ENCODE assay signal across 15 cellular contexts in genomic region chr22:40308999-40309578, GRCh38. TPM values are rescaled to one million over a fixed set of nuclear protein-coding genes. Genes with fewer than 3 reads are reported as not detected.
A peak's percentile ranks its signal among the peaks of the same experiment; 100 is the strongest.
DNase-seq lines count a peak whose midpoint lies in the region; ATAC-seq, FAIRE-seq and TF ChIP-seq lines count a peak whose summit lies in the region.
"Had no signal": no experiment of that assay in that cellular context is flagged by ENCODE, and none has a peak within 500 bp of the region (broad histone marks: within the 10 kb centered on the region; RNA-seq: fewer than 3 reads in every experiment).

No MANE protein-coding gene starts in this region.

- no peak for TF ChIP-seq EP300 in SK-N-SH (IDR thresholded peaks at IDR 0.05; ENCODE audit: borderline replicate concordance in 1 of 2, low read depth in 1 of 2, low read length in 1 of 2)

- H3K79me2 ChIP-seq in SK-N-SH (ENCODE audit: insufficient read depth), result no peaks in the 10 kb centered on the region

- no peak overlapping the region for H2AFZ ChIP-seq in SK-N-SH (ENCODE audit: low read depth)

- no peak overlapping the region for H3K27ac ChIP-seq in CD4-positive, alpha-beta memory T cell (ENCODE audit: low read depth, low read length)
- H3K27ac ChIP-seq in SK-N-SH (ENCODE audit: low read depth in 2 of 2, low read length in 1 of 2) (peak overlapping the region in 1 of 2 experiments; percentile 88; a peak in 2 of 4 replicates), endodermal cell (ENCODE audit: low read depth, low read length) (no peak overlapping the region), tibial artery (no peak overlapping the region)
- H3K27ac ChIP-seq: BLaER1 had no signal

- no peaks in the 10 kb centered on the region for H3K27me3 Mint-ChIP-seq in CD4-positive, alpha-beta memory T cell
- H3K27me3 Mint-ChIP-seq in endodermal cell (ENCODE audit: insufficient read depth), result no peaks in the 10 kb centered on the region

- H4K20me1 ChIP-seq in SK-N-SH (ENCODE audit: insufficient read depth), result 0 out of 2 replicates have a peak, but pooled peaks cover 4% of the 10 kb centered on the region
- H4K20me1 ChIP-seq: BLaER1 had no signal

- H3K4me1 Mint-ChIP-seq in CD4-positive, alpha-beta memory T cell, result peaks cover 23 to 40% (median 32%) of the 10 kb centered on the region in 4 donors
- H3K4me1 Mint-ChIP-seq in endodermal cell, result no peaks in the 10 kb centered on the region
- peaks cover 17% of the 10 kb centered on the region for H3K4me1 Mint-ChIP-seq in stimulated activated effector memory CD8-positive, alpha-beta T cell treated with anti-CD3 and anti-CD28 coated beads, Interleukin-12 subunit alpha, Interleukin-12 subunit beta, amount 100 ng/mL, for 72 hours

- H3K9ac ChIP-seq in SK-N-SH, result peak overlapping the region; percentile 14; the same call in 1 of the 2 replicates
- no peak overlapping the region for H3K9ac ChIP-seq in endodermal cell (ENCODE audit: extremely low read depth, low read length, poor library complexity, severe bottlenecking)
- H3K9ac ChIP-seq: BLaER1 had no signal

- H3K9me3 ChIP-seq in CD4-positive, alpha-beta memory T cell (ENCODE audit: control insufficient read depth in 1 of 2, low read length in 2 of 2), result no peaks in the 10 kb centered on the region
- H3K9me3 ChIP-seq in SK-N-SH (no peaks in the 10 kb centered on the region), endodermal cell (ENCODE audit: control insufficient read depth, low read length) (no peaks in the 10 kb centered on the region), tibial artery (no peaks in the 10 kb centered on the region)
- H3K9me3 ChIP-seq: BLaER1 had no signal

- DNase-seq in CD4-positive, alpha-beta memory T cell, result no peak
- DNase-seq in SK-N-SH (no peak), endodermal cell (no peak), NCI-H146 treated with DMSO at 0.1 percent for 48 hours (lab: John Stamatoyannopoulos, UW; ENCODE audit: unreplicated experiment) (no peak), GM12891 (ENCODE audit: insufficient read length, low spot score) (no peak), tibial artery (no peak)
- DNase-seq in stimulated activated effector memory CD8-positive, alpha-beta T cell treated with anti-CD3 and anti-CD28 coated beads, Interleukin-12 subunit alpha, Interleukin-12 subunit beta, amount 100 ng/mL, for 72 hours (ENCODE audit: low spot score in 2 of 2), result no peak
- DNase-seq: activated T-cell treated with anti-CD3 and anti-CD28 coated beads for 4 hours, amygdala, DMS79, natural killer cell, NCI-H146, posterior cingulate gyrus had no signal

- TF ChIP-seq RAD21 in SK-N-SH (IDR thresholded peaks at IDR 0.05; ENCODE audit: low read length), result no peak

- POLR2A ChIA-PET in CD4-positive, alpha-beta memory T cell (lab: Charles Lee; ENCODE audit: partially characterized antibody), result interaction anchor here (1.0 to 2.2 kb wide), 5 partner anchors 27 to 265 kb away, joined by 4 to 13 read pairs (median 6); partner anchors contain the start of gene ADSL
- POLR2A ChIA-PET in SK-N-SH (lab: Yijun Ruan, JAX), result no interaction called here

- no peak for ATAC-seq in stimulated activated effector memory CD8-positive, alpha-beta T cell treated with anti-CD3 and anti-CD28 coated beads, Interleukin-12 subunit alpha, Interleukin-12 subunit beta, amount 100 ng/mL, for 72 hours
- ATAC-seq: natural killer cell had no signal

- peak overlapping the region in 3 of 8 donors; percentile 43 to 53 (median 46) for H3K4me3 Mint-ChIP-seq in CD4-positive, alpha-beta memory T cell
- H3K4me3 Mint-ChIP-seq in endodermal cell, result no peak overlapping the region
- H3K4me3 Mint-ChIP-seq in stimulated activated effector memory CD8-positive, alpha-beta T cell treated with anti-CD3 and anti-CD28 coated beads, Interleukin-12 subunit alpha, Interleukin-12 subunit beta, amount 100 ng/mL, for 72 hours, result no peak overlapping the region
- H3K4me3 Mint-ChIP-seq: natural killer cell had no signal

- peak overlapping the region; percentile 1 to 92 (median 76) for H3K27ac Mint-ChIP-seq in CD4-positive, alpha-beta memory T cell
- peak overlapping the region; percentile 53 for H3K27ac Mint-ChIP-seq in endodermal cell
- peak overlapping the region; percentile 67 for H3K27ac Mint-ChIP-seq in stimulated activated effector memory CD8-positive, alpha-beta T cell treated with anti-CD3 and anti-CD28 coated beads, Interleukin-12 subunit alpha, Interleukin-12 subunit beta, amount 100 ng/mL, for 72 hours

- no peaks in the 10 kb centered on the region for H3K9me2 ChIP-seq in SK-N-SH

- no peaks in the 10 kb centered on the region for H3K27me3 ChIP-seq in CD4-positive, alpha-beta memory T cell (ENCODE audit: insufficient read depth, low read length)
- H3K27me3 ChIP-seq in SK-N-SH (ENCODE audit: insufficient read depth) (no peaks in the 10 kb centered on the region), endodermal cell (ENCODE audit: control insufficient read depth, insufficient read depth, low read length, poor library complexity, severe bottlenecking) (no peaks in the 10 kb centered on the region), tibial artery (no peaks in the 10 kb centered on the region)
- H3K27me3 ChIP-seq: BLaER1 had no signal

- peaks cover 0 to 2% (median 0%) of the 10 kb centered on the region in 8 donors for H3K9me3 Mint-ChIP-seq in CD4-positive, alpha-beta memory T cell
- no peaks in the 10 kb centered on the region for H3K9me3 Mint-ChIP-seq in endodermal cell
- no peaks in the 10 kb centered on the region for H3K9me3 Mint-ChIP-seq in stimulated activated effector memory CD8-positive, alpha-beta T cell treated with anti-CD3 and anti-CD28 coated beads, Interleukin-12 subunit alpha, Interleukin-12 subunit beta, amount 100 ng/mL, for 72 hours
- H3K9me3 Mint-ChIP-seq: natural killer cell had no signal

- peaks cover 67 to 84% of the 10 kb centered on the region in 2 donors for H3K36me3 Mint-ChIP-seq in CD4-positive, alpha-beta memory T cell
- H3K36me3 Mint-ChIP-seq in endodermal cell (ENCODE audit: low read depth), result peaks cover 72% of the 10 kb centered on the region
- peaks cover 78% of the 10 kb centered on the region for H3K36me3 Mint-ChIP-seq in stimulated activated effector memory CD8-positive, alpha-beta T cell treated with anti-CD3 and anti-CD28 coated beads, Interleukin-12 subunit alpha, Interleukin-12 subunit beta, amount 100 ng/mL, for 72 hours

- intact Hi-C loops in CD4-positive, alpha-beta memory T cell (cut with micrococcal nuclease), result no loop called here
- intact Hi-C loops in tibial artery (cut with DNase I; ENCODE audit: low total_unique reads), result no loop called here

- TF ChIP-seq POLR2A in GM12891 (IDR thresholded peaks at IDR 0.05; ENCODE audit: low read depth, low read length), result no peak

- no peak overlapping the region for H3K4me3 ChIP-seq in CD4-positive, alpha-beta memory T cell (ENCODE audit: low read length in 2 of 2)
- no peak overlapping the region for H3K4me3 ChIP-seq in SK-N-SH (ENCODE audit: low read depth in 2 of 2, low read length in 1 of 2)
- H3K4me3 ChIP-seq in endodermal cell (ENCODE audit: low read length), result no peak overlapping the region
- no peak overlapping the region for H3K4me3 ChIP-seq in tibial artery
- H3K4me3 ChIP-seq: BLaER1 had no signal

- peak overlapping the region; percentile 80; the same call in 1 of the 2 replicates for H3K4me2 ChIP-seq in SK-N-SH
- H3K4me2 ChIP-seq: BLaER1 had no signal

- peaks cover 65% of the 10 kb centered on the region for H3K36me3 ChIP-seq in CD4-positive, alpha-beta memory T cell (ENCODE audit: insufficient read depth, low read length)
- peaks cover 15 to 19% of the 10 kb centered on the region in 2 experiments for H3K36me3 ChIP-seq in SK-N-SH (replicated peaks in 1 of 2; ENCODE audit: control insufficient read depth in 1 of 2, insufficient read depth in 2 of 2, low read length in 1 of 2)
- peaks cover 89% of the 10 kb centered on the region for H3K36me3 ChIP-seq in endodermal cell (ENCODE audit: control insufficient read depth, insufficient read depth, low read length)
- H3K36me3 ChIP-seq in tibial artery, result peaks cover 37 to 71% (median 58%) of the 10 kb centered on the region in 3 donors

- no peak for FAIRE-seq in GM12891 (lab: Jason Lieb, UNC)
- FAIRE-seq: HTR-8/SVneo had no signal

- H3K4me1 ChIP-seq in CD4-positive, alpha-beta memory T cell (ENCODE audit: insufficient read depth, low read length), result peaks cover 14% of the 10 kb centered on the region
- H3K4me1 ChIP-seq in SK-N-SH (ENCODE audit: control insufficient read depth in 1 of 2, insufficient read depth in 2 of 2, low read depth in 1 of 2, low read length in 1 of 2) (peaks cover 0 to 6% of the 10 kb centered on the region in 2 experiments; a peak in 2 of 4 replicates), endodermal cell (ENCODE audit: control insufficient read depth, insufficient read depth, low read length) (no peaks in the 10 kb centered on the region), tibial artery (peaks cover 0 to 17% (median 11%) of the 10 kb centered on the region in 4 donors)

- CTCF ChIA-PET in CD4-positive, alpha-beta memory T cell (lab: Charles Lee; ENCODE audit: partially characterized antibody), result interaction anchor here (1.5 to 2.7 kb wide), 2 partner anchors 8 to 38 kb away, joined by 5 to 13 read pairs; no protein-coding TSS in a partner anchor
- CTCF ChIA-PET in SK-N-SH (lab: Yijun Ruan, JAX), result no interaction called here

- H3F3A ChIP-seq in SK-N-SH (replicated peaks; ENCODE audit: insufficient read depth), result peaks cover 21% of the 10 kb centered on the region

- 76% methylated on average over 6 of the region's 6 CpGs for WGBS in SK-N-SH (ENCODE audit: low lambda C conversion rate)
- 93 to 96% methylated on average over 3 to 5 of the region's 6 CpGs for WGBS in endodermal cell (ENCODE audit: insufficient coverage in 1 of 2, insufficient read length in 1 of 2), 2 experiments

- TF ChIP-seq CTCF in SK-N-SH (IDR thresholded peaks at IDR 0.05), result no peak
- no peak for TF ChIP-seq CTCF in endodermal cell (conservative IDR thresholded peaks at IDR 0.05)
- TF ChIP-seq CTCF in tibial artery (IDR thresholded peaks at IDR 0.05), result no peak

TF ChIP-seq in SK-N-SH, 30 proteins besides CTCF, POLR2A, EP300 and RAD21 (continues in another document):
- no peak for TF ChIP-seq FOXM1 (IDR thresholded peaks at IDR 0.05; ENCODE audit: low read depth)
- no peak for TF ChIP-seq CHD2 (IDR thresholded peaks at IDR 0.05; ENCODE audit: low read length, partially characterized antibody)
- no peak for TF ChIP-seq RCOR1 (IDR thresholded peaks at IDR 0.05; ENCODE audit: low read length)

TF ChIP-seq in GM12891, 5 proteins besides CTCF, POLR2A, EP300 and RAD21:
- TF ChIP-seq SPI1 (IDR thresholded peaks at IDR 0.05; ENCODE audit: low read depth, low read length) (no peak), PAX5 (IDR thresholded peaks at IDR 0.05; ENCODE audit: insufficient read depth, low read length, severe bottlenecking) (no peak), POLR2AphosphoS5 (IDR thresholded peaks at IDR 0.05; ENCODE audit: low read depth, low read length) (no peak)

RNA-seq across cellular contexts. Expression of gene ADSL, which starts 37.2 kb away (rescaled TPM):
- total RNA-seq in CD4-positive, alpha-beta memory T cell, result 10 to 100 TPM; 63.3 to 81.1 TPM
- polyA plus RNA-seq in CD4-positive, alpha-beta memory T cell, result 100 to 1,000 TPM; 138 to 199 TPM
- polyA plus RNA-seq in SK-N-SH (2012; rRNA removed), result 79.7 and 99.1 TPM in 2 replicates
- polyA plus RNA-seq in SK-N-SH (2012; cell fraction: cytosol; rRNA removed), result 74.0 and 89.9 TPM in 2 replicates
- polyA plus RNA-seq in SK-N-SH (2012; cell fraction: nucleus; rRNA removed), result 87.8 and 113 TPM in 2 replicates
- 100 to 1,000 TPM; 107 to 118 TPM for total RNA-seq in endodermal cell
- polyA plus RNA-seq in endodermal cell (2013, experiment 1 of 2), result 118 TPM
- 103 TPM for polyA plus RNA-seq in endodermal cell (2013, experiment 2 of 2)
- polyA plus RNA-seq in GM12891 (2012; ENCODE audit: low read depth, missing spikeins), result 108 TPM
